In the genomic region with DNA sequence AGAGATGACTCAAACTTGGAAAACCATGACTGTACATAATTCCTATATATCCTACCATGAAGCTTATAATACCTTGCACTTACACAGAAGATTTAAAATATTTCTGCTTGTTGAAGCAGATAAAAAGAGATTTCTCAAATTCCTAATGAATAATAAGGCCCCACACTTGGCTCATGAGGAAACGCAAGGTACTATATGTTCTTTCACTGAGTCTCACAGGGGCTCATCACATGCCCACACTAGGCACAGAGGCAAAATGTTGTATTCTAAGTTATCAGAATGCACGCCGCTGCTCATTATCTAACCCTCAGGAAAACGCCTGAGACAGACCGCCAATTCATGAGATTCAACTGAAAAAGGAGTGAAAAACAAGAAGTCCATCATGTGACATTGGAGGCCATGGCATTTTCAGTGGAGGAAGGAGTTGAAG, we compare ENCODE assay signal across 20 cellular contexts. TPM values are rescaled to one million over a fixed set of nuclear protein-coding genes. Genes with fewer than 3 reads are reported as not detected.
A peak's percentile ranks its signal among the peaks of the same experiment; 100 is the strongest.
DNase-seq lines count a peak whose midpoint lies in the region; ATAC-seq, FAIRE-seq and TF ChIP-seq lines count a peak whose summit lies in the region.
"Had no signal": no experiment of that assay in that cellular context is flagged by ENCODE, and none has a peak within 500 bp of the region (broad histone marks: within the 10 kb centered on the region; RNA-seq: fewer than 3 reads in every experiment).

No MANE protein-coding gene starts in this region.

- H3K79me2 ChIP-seq in HepG2 (ENCODE audit: insufficient read depth, low read length), result peaks cover 44% of the 10 kb centered on the region

- no peak overlapping the region for H3K9ac ChIP-seq in HepG2 (ENCODE audit: insufficient read depth, low read depth, low read length)

- WGBS in HepG2 (ENCODE audit: low lambda C conversion rate), result 89% methylated on average over 5 of the region's 5 CpGs
- 78% methylated on average over 5 of the region's 5 CpGs for WGBS in right lobe of liver (ENCODE audit: insufficient coverage, low coverage, low lambda C conversion rate, missing lambda C conversion rate)

- intact Hi-C loops in HepG2 (cut with micrococcal nuclease; ENCODE audit: unreplicated experiment) (no loop called here), right lobe of liver (cut with DNase I) (no loop called here), activated B cell treated with CpG ODN at 0.5 μM for 24 hours (cut with micrococcal nuclease) (no loop called here)

- in situ Hi-C loops in HepG2 (cut with HindIII; ENCODE audit: extremely low pct_ligation_motif_present, low pct_unique_long_range_greater_than_20kb), result no loop called here

- TF ChIP-seq POLR2A in HepG2 (IDR thresholded peaks at IDR 0.05; ENCODE audit: insufficient read depth in 1 of 2, low read depth in 2 of 2, low read length in 2 of 2), result no peak
- TF ChIP-seq POLR2A in right lobe of liver (IDR thresholded peaks at IDR 0.05), result no peak

- CTCF ChIA-PET in HepG2 (lab: Yijun Ruan, JAX; ENCODE audit: low intra/inter-chr PET ratio, low total read pairs), result no interaction called here
- CTCF ChIA-PET in activated B cell treated with CpG ODN at 0.5 μM for 24 hours (lab: Charles Lee), result no interaction called here

- TF ChIP-seq EP300 in HepG2 (IDR thresholded peaks at IDR 0.05; ENCODE audit: low read depth in 2 of 2, low read length in 2 of 2) (no peak), HepG2 (CRISPR knock-in tag; IDR thresholded peaks at IDR 0.05; ENCODE audit: borderline replicate concordance) (no peak)

- H3K27me3 Mint-ChIP-seq in activated B cell treated with CpG ODN at 0.5 μM for 24 hours, result no peaks in the 10 kb centered on the region

- H3K4me1 Mint-ChIP-seq in activated B cell treated with CpG ODN at 0.5 μM for 24 hours, result peaks cover 52% of the 10 kb centered on the region

- H3K36me3 ChIP-seq in HepG2 (replicated peaks in 1 of 2; ENCODE audit: control insufficient read depth in 1 of 2, insufficient read depth in 2 of 2, low read length in 2 of 2), result 0 out of 5 replicates have a peak, but pooled peaks cover 0 to 1% of the 10 kb centered on the region in 2 experiments
- H3K36me3 ChIP-seq in right lobe of liver, result no peaks in the 10 kb centered on the region
- H3K36me3 ChIP-seq: esophagus muscularis mucosa had no signal

- ATAC-seq in HepG2 (no peak), right lobe of liver (no peak), activated B cell treated with CpG ODN at 0.5 μM for 24 hours (ENCODE audit: low read depth) (no peak), HG02623 (IDR thresholded peaks at IDR 0.05; ENCODE audit: unreplicated experiment) (no peak)
- ATAC-seq: activated naive CD8-positive, alpha-beta T cell treated with anti-CD3 and anti-CD28 coated beads, Interleukin-2, amount 50 U/mL, for 24 hours; left lobe of liver; natural killer cell had no signal

- DNase-seq in HepG2 (ENCODE audit: low spot score) (no peak), right lobe of liver (no peak), activated B cell treated with CpG ODN at 0.5 μM for 24 hours (no peak), foreskin melanocyte (peak; percentile 88), NCI-H524 (lab: John Stamatoyannopoulos, UW) (no peak), DMS53 (lab: John Stamatoyannopoulos, UW) (no peak), NCI-H69 (lab: John Stamatoyannopoulos, UW) (no peak)
- DNase-seq: activated CD4-positive, alpha-beta T cell treated with anti-CD3 and anti-CD28 coated beads, Interleukin-2, amount 50 U/mL, for 48 hours; activated naive CD8-positive, alpha-beta T cell treated with anti-CD3 and anti-CD28 coated beads, Interleukin-2, amount 50 U/mL, for 24 hours; cerebellar nuclear complex; MV-4-11; natural killer cell; NCI-H82; retina; SHP77 treated with DMSO at 0.1 percent for 48 hours; stimulated activated CD4-positive, alpha-beta T cell treated with anti-CD3 and anti-CD28 coated beads, Interleukin-2, amount 100 ng/mL, for 48 hours; stimulated activated CD8-positive, alpha-beta memory T cell treated with anti-CD3 and anti-CD28 coated beads, Interleukin-4, amount 100 ng/mL, for 48 hours had no signal

- H3K4me1 ChIP-seq in HepG2 (ENCODE audit: insufficient read depth, low read length) (peaks cover 45% of the 10 kb centered on the region), right lobe of liver (peaks cover 0 to 14% (median 2%) of the 10 kb centered on the region in 4 donors)

- no peak for FAIRE-seq in HepG2 (lab: Jason Lieb, UNC)

- peaks cover 5% of the 10 kb centered on the region for H3K36me3 Mint-ChIP-seq in activated B cell treated with CpG ODN at 0.5 μM for 24 hours (ENCODE audit: low read depth)
- H3K36me3 Mint-ChIP-seq: natural killer cell had no signal

- no peaks in the 10 kb centered on the region for H3K27me3 ChIP-seq in HepG2 (ENCODE audit: control insufficient read depth in 1 of 2, insufficient read depth in 2 of 2, low read length in 2 of 2)
- H3K27me3 ChIP-seq in right lobe of liver, result no peaks in the 10 kb centered on the region
- H3K27me3 ChIP-seq: esophagus muscularis mucosa had no signal

- H3K9me3 ChIP-seq in HepG2 (ENCODE audit: low read length) (no peaks in the 10 kb centered on the region), right lobe of liver (no peaks in the 10 kb centered on the region)
- H3K9me3 ChIP-seq: esophagus muscularis mucosa had no signal

- TF ChIP-seq RAD21 in HepG2 (CRISPR knock-in tag; IDR thresholded peaks at IDR 0.05), result no peak

- H3K4me3 ChIP-seq in HepG2 (replicated peaks in 1 of 3; ENCODE audit: insufficient read depth in 1 of 3, low read depth in 2 of 3, low read length in 3 of 3) (no peak overlapping the region), right lobe of liver (no peak overlapping the region)
- H3K4me3 ChIP-seq: esophagus muscularis mucosa had no signal

- TF ChIP-seq CTCF in HepG2 (CRISPR knock-in tag; IDR thresholded peaks at IDR 0.05), result no peak
- no peak for TF ChIP-seq CTCF in right lobe of liver (IDR thresholded peaks at IDR 0.05)
- TF ChIP-seq CTCF in activated B cell treated with CpG ODN at 0.5 μM for 24 hours (IDR thresholded peaks at IDR 0.05), result no peak

- 0 out of 2 replicates have a peak, but pooled peaks cover 4% of the 10 kb centered on the region for H4K20me1 ChIP-seq in HepG2 (ENCODE audit: insufficient read depth, low read length)

- no peaks in the 10 kb centered on the region for H3K9me3 Mint-ChIP-seq in activated B cell treated with CpG ODN at 0.5 μM for 24 hours
- H3K9me3 Mint-ChIP-seq: activated naive CD8-positive, alpha-beta T cell treated with anti-CD3 and anti-CD28 coated beads, Interleukin-2, amount 50 U/mL, for 24 hours; natural killer cell had no signal

- POLR2A ChIA-PET in HepG2 (lab: Yijun Ruan, JAX) (no interaction called here), activated B cell treated with CpG ODN at 0.5 μM for 24 hours (lab: Charles Lee) (interaction anchor here (0.6 to 1.2 kb wide), 2 partner anchors 46 to 66 kb away, joined by 4 to 9 read pairs; no protein-coding TSS in a partner anchor)

- no peak overlapping the region for H3K4me2 ChIP-seq in HepG2 (ENCODE audit: low read depth, low read length)

- H3K27ac ChIP-seq in HepG2 (ENCODE audit: extremely low read length, insufficient read depth, low read length) (no peak overlapping the region), right lobe of liver (no peak overlapping the region)
- H3K27ac ChIP-seq: esophagus muscularis mucosa had no signal

- no peak overlapping the region for H2AFZ ChIP-seq in HepG2 (ENCODE audit: low read length)

- H3K4me3 Mint-ChIP-seq in activated B cell treated with CpG ODN at 0.5 μM for 24 hours, result no peak overlapping the region
- H3K4me3 Mint-ChIP-seq: activated naive CD8-positive, alpha-beta T cell treated with anti-CD3 and anti-CD28 coated beads, Interleukin-2, amount 50 U/mL, for 24 hours; natural killer cell had no signal

- BruUV-seq in HepG2 (replicated peaks; lab: Mats Ljungman, UMichigan), result no TSS peak

- H3K27ac Mint-ChIP-seq in activated B cell treated with CpG ODN at 0.5 μM for 24 hours, result peak overlapping the region; percentile 35
- H3K27ac Mint-ChIP-seq: activated naive CD8-positive, alpha-beta T cell treated with anti-CD3 and anti-CD28 coated beads, Interleukin-2, amount 50 U/mL, for 24 hours; natural killer cell had no signal

TF ChIP-seq in HepG2, 621 proteins besides CTCF, POLR2A, EP300 and RAD21 (continues in another document):
- TF ChIP-seq MAFF (IDR thresholded peaks at IDR 0.05; ENCODE audit: low read depth, low read length), result peak; percentile 5; the same call in 1 of the 2 replicates
- no peak for TF ChIP-seq PPARG (CRISPR knock-in tag; conservative IDR thresholded peaks at IDR 0.05)
- TF ChIP-seq ZNF556 (CRISPR knock-in tag; IDR thresholded peaks at IDR 0.05; ENCODE audit: borderline replicate concordance), result no peak

RNA-seq across cellular contexts. Expression of a gene that starts 5.6 kb away (rescaled TPM):
- 25.1 and 38.5 TPM in 2 replicates for total RNA-seq in HepG2 (2016; rRNA removed; fragmentation: Illumina TruSeq; extraction: Trizol)
- 6.6 and 8.8 TPM in 2 replicates for total RNA-seq in HepG2 (2016; cell fraction: cytosol; rRNA removed; fragmentation: Illumina TruSeq; extraction: Trizol; ENCODE audit: low read depth)
- total RNA-seq in HepG2 (2016; cell fraction: insoluble cytoplasmic fraction; rRNA removed; fragmentation: Illumina TruSeq; extraction: Trizol), result 28.4 and 35.1 TPM in 2 replicates
- total RNA-seq in HepG2 (2016; cell fraction: membrane; rRNA removed; fragmentation: Illumina TruSeq; extraction: Trizol), result 6.5 and 7.9 TPM in 2 replicates
- 32.4 and 33.1 TPM in 2 replicates for total RNA-seq in HepG2 (2016; cell fraction: nucleus; rRNA removed; fragmentation: Illumina TruSeq; extraction: Trizol)
- 12.6 and 15.7 TPM in 2 replicates for polyA plus RNA-seq in HepG2 (2011; rRNA removed)
- polyA plus RNA-seq in HepG2 (2011; cell fraction: cytosol; rRNA removed), result 10.1 and 10.8 TPM in 2 replicates
- polyA plus RNA-seq in HepG2 (2011; cell fraction: nucleus; rRNA removed), result 20.9 and 25.3 TPM in 2 replicates
- 26.0 and 36.6 TPM in 2 replicates for polyA plus RNA-seq in HepG2 (2012)
- 1.1 and 1.6 TPM in 2 replicates for polyA plus RNA-seq in HepG2 (2016; cell fraction: cytosol; fragmentation: Illumina TruSeq; extraction: Trizol; ENCODE audit: low read depth)
- polyA plus RNA-seq in HepG2 (2016; cell fraction: insoluble cytoplasmic fraction; fragmentation: Illumina TruSeq; extraction: Trizol; ENCODE audit: low read depth), result 22.4 and 25.8 TPM in 2 replicates
- 2.2 and 2.7 TPM in 2 replicates for polyA plus RNA-seq in HepG2 (2016; cell fraction: membrane; fragmentation: Illumina TruSeq; extraction: Trizol; ENCODE audit: low read depth)
- polyA plus RNA-seq in HepG2 (2016; cell fraction: nucleus; fragmentation: Illumina TruSeq; extraction: Trizol; ENCODE audit: insufficient read depth, low read depth), result 15.6 and 16.7 TPM in 2 replicates
- 33.9 and 197 TPM in 2 replicates for polyA minus RNA-seq in HepG2 (2011; rRNA and poly(A)+ RNA removed; ENCODE audit: low replicate concordance)
- 22.2 and 26.0 TPM in 2 replicates for polyA minus RNA-seq in HepG2 (2011; cell fraction: cytosol; rRNA and poly(A)+ RNA removed)
- polyA minus RNA-seq in HepG2 (2011; cell fraction: nucleus; rRNA and poly(A)+ RNA removed), result 47.1 and 47.9 TPM in 2 replicates
- 100 to 1,000 TPM in 1 of 6 experiments, 10 to 100 TPM in 5; 45.2 to 139 (median 68.9) TPM for total RNA-seq in right lobe of liver
- total RNA-seq in activated B cell treated with CpG ODN at 0.5 μM for 24 hours, result 185 and 186 TPM in 2 replicates
